In the genomic region with DNA sequence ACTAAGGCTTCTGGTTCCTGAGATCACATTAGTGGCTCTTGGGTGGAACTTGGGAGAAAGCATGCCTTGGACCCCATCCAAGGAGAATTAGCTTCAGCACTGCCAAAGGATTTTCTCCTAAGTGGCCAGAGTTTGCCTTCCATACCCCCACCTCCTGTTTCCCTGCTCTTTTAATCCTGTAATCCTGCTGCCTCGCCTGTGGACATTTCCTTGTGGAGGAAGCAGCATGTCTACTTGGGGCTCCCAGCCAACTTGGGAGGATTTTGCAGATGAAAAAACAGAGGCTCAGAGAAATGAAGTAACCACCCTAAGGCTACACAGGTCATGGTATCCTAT, we compare ENCODE assay signal across 21 cellular contexts. TPM values are rescaled to one million over a fixed set of nuclear protein-coding genes. Genes with fewer than 3 reads are reported as not detected.
A peak's percentile ranks its signal among the peaks of the same experiment; 100 is the strongest.
DNase-seq lines count a peak whose midpoint lies in the region; ATAC-seq, FAIRE-seq and TF ChIP-seq lines count a peak whose summit lies in the region.
"Had no signal": no experiment of that assay in that cellular context is flagged by ENCODE, and none has a peak within 500 bp of the region (broad histone marks: within the 10 kb centered on the region; RNA-seq: fewer than 3 reads in every experiment).

No MANE protein-coding gene starts in this region.

- intact Hi-C loops in kidney (cut with DNase I), result no loop called here

- H3K4me3 ChIP-seq in AG10803 (ENCODE audit: low read length) (no peak overlapping the region), epithelial cell of esophagus (ENCODE audit: low read length) (no peak overlapping the region), muscle layer of duodenum (ENCODE audit: low read depth in 1 of 2, low read length in 2 of 2) (peak overlapping the region; percentile 28 to 58), kidney (ENCODE audit: low read length in 2 of 2) (no peak overlapping the region)
- H3K4me3 ChIP-seq: right lobe of liver, SJSA1 had no signal

- H3K4me3 Mint-ChIP-seq in activated naive CD8-positive, alpha-beta T cell treated with anti-CD3 and anti-CD28 coated beads for 36 hours, result no peak overlapping the region
- H3K4me3 Mint-ChIP-seq: activated naive CD8-positive, alpha-beta T cell treated with anti-CD3 and anti-CD28 coated beads, Interleukin-2, amount 50 U/mL, for 24 hours; activated T-cell treated with anti-CD3 and anti-CD28 coated beads, Interleukin-2, amount 50 U/mL, for 4 hours; natural killer cell had no signal

- H3K27me3 ChIP-seq in muscle layer of duodenum (ENCODE audit: low read depth, low read length), result no peaks in the 10 kb centered on the region
- H3K27me3 ChIP-seq: SJSA1 had no signal

- H3K36me3 ChIP-seq in muscle layer of duodenum (ENCODE audit: control insufficient read depth in 1 of 2, insufficient read depth in 2 of 2, low read length in 2 of 2) (no peaks in the 10 kb centered on the region), kidney (ENCODE audit: control insufficient read depth in 1 of 2, insufficient read depth in 2 of 2, low read length in 2 of 2) (no peaks in the 10 kb centered on the region)
- H3K36me3 ChIP-seq: left ventricle myocardium inferior, right lobe of liver, SJSA1 had no signal

- H3K36me3 Mint-ChIP-seq in activated naive CD8-positive, alpha-beta T cell treated with anti-CD3 and anti-CD28 coated beads for 36 hours, result no peaks in the 10 kb centered on the region
- H3K36me3 Mint-ChIP-seq: natural killer cell had no signal

- H3K9me3 ChIP-seq in muscle layer of duodenum (ENCODE audit: control insufficient read depth in 1 of 2, low read length in 2 of 2) (no peaks in the 10 kb centered on the region), kidney (ENCODE audit: control insufficient read depth in 1 of 2, low read length in 2 of 2) (no peaks in the 10 kb centered on the region)
- H3K9me3 ChIP-seq: left ventricle myocardium inferior, right lobe of liver, SJSA1 had no signal

- ATAC-seq in HG03354 (IDR thresholded peaks at IDR 0.05; ENCODE audit: poor library complexity, severe bottlenecking, unreplicated experiment) (no peak), HG02938 (IDR thresholded peaks at IDR 0.05; ENCODE audit: unreplicated experiment) (no peak)
- ATAC-seq: activated naive CD8-positive, alpha-beta T cell treated with anti-CD3 and anti-CD28 coated beads, Interleukin-2, amount 50 U/mL, for 24 hours; activated T-cell treated with anti-CD3 and anti-CD28 coated beads, Interleukin-2, amount 50 U/mL, for 4 hours; natural killer cell; right lobe of liver had no signal

- peaks cover 41% of the 10 kb centered on the region for H3K27me3 Mint-ChIP-seq in activated naive CD8-positive, alpha-beta T cell treated with anti-CD3 and anti-CD28 coated beads for 36 hours

- no peak overlapping the region for H3K9ac ChIP-seq in kidney (ENCODE audit: low read length in 2 of 2)

- FAIRE-seq in kidney (lab: Jason Lieb, UNC), result no peak

- H3K27ac ChIP-seq in muscle layer of duodenum (ENCODE audit: low read length) (no peak overlapping the region), kidney (ENCODE audit: low read depth in 2 of 2, low read length in 2 of 2) (no peak overlapping the region)
- H3K27ac ChIP-seq: left ventricle myocardium inferior, right lobe of liver, SJSA1 had no signal

- TF ChIP-seq CTCF in AG10803 (conservative IDR thresholded peaks at IDR 0.05; ENCODE audit: low read length) (no peak), epithelial cell of esophagus (IDR thresholded peaks at IDR 0.05; ENCODE audit: insufficient read depth, low read depth, low read length, missing control alignments) (no peak), kidney (IDR thresholded peaks at IDR 0.05; ENCODE audit: borderline replicate concordance, extremely low read depth, insufficient read depth) (no peak)

- H3K9me3 Mint-ChIP-seq in activated naive CD8-positive, alpha-beta T cell treated with anti-CD3 and anti-CD28 coated beads for 36 hours, result no peaks in the 10 kb centered on the region
- H3K9me3 Mint-ChIP-seq: activated naive CD8-positive, alpha-beta T cell treated with anti-CD3 and anti-CD28 coated beads, Interleukin-2, amount 50 U/mL, for 24 hours; activated T-cell treated with anti-CD3 and anti-CD28 coated beads, Interleukin-2, amount 50 U/mL, for 4 hours; natural killer cell had no signal

- peaks cover 3 to 20% of the 10 kb centered on the region in 2 donors for H3K4me1 ChIP-seq in muscle layer of duodenum (ENCODE audit: control insufficient read depth in 1 of 2, insufficient read depth in 2 of 2, low read length in 2 of 2)
- H3K4me1 ChIP-seq in kidney (ENCODE audit: control insufficient read depth in 1 of 2, insufficient read depth in 1 of 2, low read depth in 1 of 2, low read length in 2 of 2), result peaks cover 3 to 9% of the 10 kb centered on the region in 2 donors

- peaks cover 3% of the 10 kb centered on the region for H3K4me1 Mint-ChIP-seq in activated naive CD8-positive, alpha-beta T cell treated with anti-CD3 and anti-CD28 coated beads for 36 hours
- H3K4me1 Mint-ChIP-seq: activated naive CD8-positive, alpha-beta T cell treated with anti-CD3 and anti-CD28 coated beads, Interleukin-2, amount 50 U/mL, for 24 hours had no signal

- peak; percentile 59 for DNase-seq in AG10803 (ENCODE audit: low read depth)
- peak; percentile 17 for DNase-seq in NCI-H69 (lab: John Stamatoyannopoulos, UW)
- peak; percentile 41 for DNase-seq in epithelial cell of esophagus (ENCODE audit: low read depth)
- DNase-seq in kidney, result no peak
- no peak for DNase-seq in activated naive CD8-positive, alpha-beta T cell treated with anti-CD3 and anti-CD28 coated beads for 36 hours
- DNase-seq: activated CD4-positive, alpha-beta T cell treated with anti-CD3 and anti-CD28 coated beads, Interleukin-2, amount 50 U/mL, for 4 hours; activated naive CD8-positive, alpha-beta T cell treated with anti-CD3 and anti-CD28 coated beads, Interleukin-2, amount 50 U/mL, for 24 hours; activated T-cell treated with anti-CD3 and anti-CD28 coated beads, Interleukin-2, amount 50 U/mL, for 4 hours; C1 segment of cervical spinal cord; DMS79 treated with DMSO at 0.1 percent for 48 hours; hypothalamus; left ventricle myocardium inferior; natural killer cell; NCI-H1092 treated with DMSO at 0.1 percent for 48 hours; stimulated activated CD4-positive, alpha-beta T cell treated with anti-CD3 and anti-CD28 coated beads, Interleukin-4, amount 100 ng/mL, for 24 hours had no signal

- H3K27ac Mint-ChIP-seq in activated naive CD8-positive, alpha-beta T cell treated with anti-CD3 and anti-CD28 coated beads for 36 hours, result no peak overlapping the region
- H3K27ac Mint-ChIP-seq: activated naive CD8-positive, alpha-beta T cell treated with anti-CD3 and anti-CD28 coated beads, Interleukin-2, amount 50 U/mL, for 24 hours; natural killer cell had no signal

RNA-seq across cellular contexts. Expression of gene ARSI, which starts 1.6 kb away (rescaled TPM):
- 0.57 TPM for total RNA-seq in kidney
- 1.1 TPM for polyA plus RNA-seq in kidney (ENCODE audit: insufficient read depth, low read depth, low replicate concordance)
- not detected for total RNA-seq in activated naive CD8-positive, alpha-beta T cell treated with anti-CD3 and anti-CD28 coated beads for 36 hours
- total RNA-seq: activated T-cell treated with anti-CD3 and anti-CD28 coated beads, Interleukin-2, amount 50 U/mL, for 4 hours; H4 had no signal

RNA-seq across cellular contexts. Expression of gene CAMK2A, which starts 11.6 kb away (rescaled TPM):
- total RNA-seq in kidney, result 0.28 TPM
- 0.90 TPM for polyA plus RNA-seq in kidney (ENCODE audit: insufficient read depth, low read depth, low replicate concordance)
- not detected for total RNA-seq in activated naive CD8-positive, alpha-beta T cell treated with anti-CD3 and anti-CD28 coated beads for 36 hours
- total RNA-seq: activated T-cell treated with anti-CD3 and anti-CD28 coated beads, Interleukin-2, amount 50 U/mL, for 4 hours; SJSA1 had no signal

RNA-seq across cellular contexts. Expression of gene TCOF1, which starts 56.4 kb away (rescaled TPM):
- 23.5 TPM for total RNA-seq in kidney
- polyA plus RNA-seq in kidney (ENCODE audit: insufficient read depth, low read depth, low replicate concordance), result 12.2 TPM
- 100 to 1,000 TPM; 138 to 140 TPM for total RNA-seq in activated naive CD8-positive, alpha-beta T cell treated with anti-CD3 and anti-CD28 coated beads for 36 hours

Comparison
In these comparisons a context has a peak if more than half of its experiments do, and no peak if none do; other contexts are left out.
1. DNase-seq: peak in AG10803 (single experiment), NCI-H69 (single experiment) and epithelial cell of esophagus (single experiment); none in kidney (single experiment) and activated naive CD8-positive, alpha-beta T cell treated with anti-CD3 and anti-CD28 coated beads for 36 hours (single experiment).
2. H3K4me3 ChIP-seq: peak in muscle layer of duodenum (2 of 2); none in AG10803 (single experiment), epithelial cell of esophagus (single experiment) and kidney (0 of 2).